Comparison of ENCODE assay signal across 11 cellular contexts in genomic region chr5:96226941-96227552, GRCh38.
DNase-seq lines count a peak whose midpoint lies in the region; ATAC-seq and TF ChIP-seq lines count a peak whose summit lies in the region.
"Had no signal": no experiment of that assay in that cellular context is flagged by ENCODE, and none has a peak within 500 bp of the region (broad histone marks: within the 10 kb centered on the region; RNA-seq: fewer than 3 reads in every experiment).

No MANE protein-coding gene starts in this region.

- H2BK12ac ChIP-seq in mesenchymal stem cell (ENCODE audit: low read length in 2 of 2): peak overlapping the region in 1 of 2 experiments; percentile 84

- no peaks in the 10 kb centered on the region for H3K27me3 ChIP-seq in mesenchymal stem cell (ENCODE audit: control insufficient read depth in 1 of 2, insufficient read depth in 1 of 2, low read length in 2 of 2)

- no peak overlapping the region for H4K8ac ChIP-seq in mesenchymal stem cell (ENCODE audit: low read length)

- DNase-seq in AG04449 (ENCODE audit: low read depth, low spot score) (peak; percentile 94), NCI-H69 (lab: John Stamatoyannopoulos, UW) (peak; percentile 11), epithelial cell of esophagus (ENCODE audit: low read depth) (peak; percentile 63), mesenchymal stem cell (peak; percentile 44), CD14-positive monocyte (ENCODE audit: low spot score) (no peak), KG1 (lab: John Stamatoyannopoulos, UW) (no peak), OCI-M2 (lab: John Stamatoyannopoulos, UW; ENCODE audit: unreplicated experiment) (no peak)
- DNase-seq in activated T-cell treated with anti-CD3 and anti-CD28 coated beads, Interleukin-2, amount 50 U/mL, for 72 hours: no peak
- DNase-seq: activated CD8-positive, alpha-beta memory T cell treated with anti-CD3 and anti-CD28 coated beads, Interleukin-2, amount 50 U/mL, for 4 hours; CD8-positive, alpha-beta memory T cell had no signal

- H3K27ac Mint-ChIP-seq in CD14-positive monocyte: no peak overlapping the region
- H3K27ac Mint-ChIP-seq in activated T-cell treated with anti-CD3 and anti-CD28 coated beads, Interleukin-2, amount 50 U/mL, for 72 hours: no peak overlapping the region
- H3K27ac Mint-ChIP-seq: CD8-positive, alpha-beta memory T cell had no signal

- no peaks in the 10 kb centered on the region for H3K36me3 ChIP-seq in mesenchymal stem cell (ENCODE audit: control insufficient read depth in 1 of 2, insufficient read depth in 2 of 2, low read depth in 1 of 2, low read length in 2 of 2)

- H3K4me3 Mint-ChIP-seq in CD14-positive monocyte: no peak overlapping the region
- H3K4me3 Mint-ChIP-seq in activated T-cell treated with anti-CD3 and anti-CD28 coated beads, Interleukin-2, amount 50 U/mL, for 72 hours: no peak overlapping the region
- H3K4me3 Mint-ChIP-seq: CD8-positive, alpha-beta memory T cell; natural killer cell treated with Interleukin-12 subunit alpha and Interleukin-12 subunit beta and Interleukin-15 and Interleukin-18, amount 100 ng/mL, for 72 hours had no signal

- H3K4me2 ChIP-seq in mesenchymal stem cell (ENCODE audit: low read length, poor library complexity, severe bottlenecking): no peak overlapping the region

- no peak overlapping the region for H2BK15ac ChIP-seq in mesenchymal stem cell (ENCODE audit: low read depth, poor library complexity, severe bottlenecking)

- H3K14ac ChIP-seq in mesenchymal stem cell (ENCODE audit: low read length in 2 of 2): no peak overlapping the region

- intact Hi-C loops in CD14-positive monocyte (cut with micrococcal nuclease): no loop called here

- peaks cover 0 to 2% (median 0%) of the 10 kb centered on the region in 3 donors for H3K27me3 Mint-ChIP-seq in CD14-positive monocyte (ENCODE audit: low read depth in 3 of 3)
- H3K27me3 Mint-ChIP-seq in activated T-cell treated with anti-CD3 and anti-CD28 coated beads, Interleukin-2, amount 50 U/mL, for 72 hours (ENCODE audit: low read depth): peaks cover 69% of the 10 kb centered on the region

- POLR2A ChIA-PET in AG04449 (lab: Yijun Ruan, JAX): interaction anchor here (0.8 to 1.8 kb wide), 6 partner anchors 8 to 446 kb away, joined by 3 to 5 read pairs (median 3); partner anchors contain the start of gene ELL2

- H4K91ac ChIP-seq in mesenchymal stem cell (ENCODE audit: low read length): no peak overlapping the region

- H3K9me3 ChIP-seq in mesenchymal stem cell (ENCODE audit: control insufficient read depth, low read length): no peaks in the 10 kb centered on the region

- H3K9me3 Mint-ChIP-seq in CD14-positive monocyte: peaks cover 0 to 6% (median 1%) of the 10 kb centered on the region in 7 donors
- H3K9me3 Mint-ChIP-seq in activated T-cell treated with anti-CD3 and anti-CD28 coated beads, Interleukin-2, amount 50 U/mL, for 72 hours: peaks cover 2 to 5% of the 10 kb centered on the region in 2 donors

- ATAC-seq in activated T-cell treated with anti-CD3 and anti-CD28 coated beads, Interleukin-2, amount 50 U/mL, for 72 hours (replicated peaks in 1 of 2): no peak
- ATAC-seq: natural killer cell treated with Interleukin-12 subunit alpha and Interleukin-12 subunit beta and Interleukin-15 and Interleukin-18, amount 100 ng/mL, for 72 hours had no signal

- H3K4me1 ChIP-seq in mesenchymal stem cell (ENCODE audit: control insufficient read depth, insufficient read depth, low read depth, low read length): peaks cover 6% of the 10 kb centered on the region

- H3K4me1 Mint-ChIP-seq in CD14-positive monocyte: no peaks in the 10 kb centered on the region
- H3K4me1 Mint-ChIP-seq in activated T-cell treated with anti-CD3 and anti-CD28 coated beads, Interleukin-2, amount 50 U/mL, for 72 hours (ENCODE audit: low read depth): peaks cover 6% of the 10 kb centered on the region
- H3K4me1 Mint-ChIP-seq: CD8-positive, alpha-beta memory T cell had no signal

- H3K18ac ChIP-seq in mesenchymal stem cell (ENCODE audit: low read depth in 1 of 2, low read length in 2 of 2): peak overlapping the region in 1 of 2 experiments; percentile 93

- H3K79me1 ChIP-seq in mesenchymal stem cell (replicated peaks; ENCODE audit: low read length, poor library complexity, severe bottlenecking): peaks cover 2% of the 10 kb centered on the region

- no peak overlapping the region for H2BK120ac ChIP-seq in mesenchymal stem cell (ENCODE audit: low read depth, low read length)

- H3K4me3 ChIP-seq in AG04449 (ENCODE audit: low read depth, low read length) (no peak overlapping the region), epithelial cell of esophagus (ENCODE audit: low read length) (no peak overlapping the region), mesenchymal stem cell (ENCODE audit: insufficient read depth in 1 of 2, low read depth in 1 of 2, low read length in 2 of 2) (peak overlapping the region in 1 of 2 experiments; percentile 42)

- no peak overlapping the region for H2AK5ac ChIP-seq in mesenchymal stem cell (ENCODE audit: low read length, severe bottlenecking)

- no peaks in the 10 kb centered on the region for H3K36me3 Mint-ChIP-seq in CD14-positive monocyte
- peaks cover 0 to 2% of the 10 kb centered on the region in 2 donors for H3K36me3 Mint-ChIP-seq in activated T-cell treated with anti-CD3 and anti-CD28 coated beads, Interleukin-2, amount 50 U/mL, for 72 hours (ENCODE audit: insufficient read depth in 2 of 2)
- H3K36me3 Mint-ChIP-seq: CD8-positive, alpha-beta memory T cell had no signal

- H3K9ac ChIP-seq in mesenchymal stem cell (ENCODE audit: low read length): peak overlapping the region; percentile 73

- H3K4ac ChIP-seq in mesenchymal stem cell (ENCODE audit: low read depth in 1 of 2, low read length in 2 of 2): no peak overlapping the region

- H2AFZ ChIP-seq in mesenchymal stem cell (ENCODE audit: low read depth, low read length): peak overlapping the region; percentile 71

- 42% methylated on average over 6 of the region's 6 CpGs for WGBS in mesenchymal stem cell

- no peak overlapping the region for H3K23ac ChIP-seq in mesenchymal stem cell (ENCODE audit: low read length in 2 of 2)

- peak overlapping the region; percentile 99 for H2BK5ac ChIP-seq in mesenchymal stem cell (ENCODE audit: low read depth, low read length, poor library complexity, severe bottlenecking)

- no peak for TF ChIP-seq CTCF in AG04449 (IDR thresholded peaks at IDR 0.05; ENCODE audit: insufficient read depth, low read length, missing control alignments)
- TF ChIP-seq CTCF in epithelial cell of esophagus (IDR thresholded peaks at IDR 0.05; ENCODE audit: insufficient read depth, low read depth, low read length, missing control alignments): no peak
- no peak for TF ChIP-seq CTCF in CD14-positive monocyte (IDR thresholded peaks at IDR 0.05)

- H3K27ac ChIP-seq in mesenchymal stem cell (ENCODE audit: low read length, poor library complexity, severe bottlenecking): peak overlapping the region; percentile 100

- CTCF ChIA-PET in AG04449 (lab: Yijun Ruan, JAX): interaction anchor here (1.4 to 3.7 kb wide), 2 partner anchors 110 to 369 kb away, joined by 3 to 19 read pairs; no protein-coding TSS in a partner anchor

Comparison
In these comparisons a context has a peak if more than half of its experiments do, and no peak if none do; other contexts are left out.
1. DNase-seq: peak in AG04449 (single experiment), NCI-H69 (single experiment), epithelial cell of esophagus (single experiment) and mesenchymal stem cell (single experiment); none in CD14-positive monocyte (single experiment), KG1 (single experiment), activated T-cell treated with anti-CD3 and anti-CD28 coated beads, Interleukin-2, amount 50 U/mL, for 72 hours (0 of 2) and OCI-M2 (single experiment).